8 cellular contexts compared by ENCODE assay signal in genomic region chr2:70190413-70191243, GRCh38. TPM values are rescaled to one million over a fixed set of nuclear protein-coding genes. Genes with fewer than 3 reads are reported as not detected.
A peak's percentile ranks its signal among the peaks of the same experiment; 100 is the strongest.
DNase-seq lines count a peak whose midpoint lies in the region; ATAC-seq, FAIRE-seq and TF ChIP-seq lines count a peak whose summit lies in the region.

TSS of gene C2orf42 (minus strand) at chr2:70191019. CDS start at chr2:70181985, 9,034 bp downstream.

- H3K4me3 ChIP-seq in body of pancreas (peak within 1 kb of the TSS; percentile 40 to 65), sigmoid colon (peak within 1 kb of the TSS; percentile 77 to 91 (median 81))

- H3K9me3 ChIP-seq in body of pancreas (no peaks in the 10 kb centered on the region), sigmoid colon (no peaks in the 10 kb centered on the region)

- peak in 1 of 4 donors; percentile 18 for TF ChIP-seq EP300 in sigmoid colon (IDR thresholded peaks at IDR 0.05)

- TF ChIP-seq POLR2A in body of pancreas (IDR thresholded peaks at IDR 0.05) = peak; percentile 92 to 99 (median 99)
- peak; percentile 98 to 99 for TF ChIP-seq POLR2A in sigmoid colon (IDR thresholded peaks at IDR 0.05)

- ATAC-seq in GM18520 (IDR thresholded peaks at IDR 0.05; ENCODE audit: unreplicated experiment) = peak; percentile 85
- peak; percentile 81 for ATAC-seq in HG03064 (IDR thresholded peaks at IDR 0.05; ENCODE audit: low read depth, unreplicated experiment)
- peak; percentile 96 for ATAC-seq in body of pancreas

- DNase-seq in A172 (ENCODE audit: low spot score) = peak; percentile 96
- DNase-seq in NCI-H2107 treated with DMSO at 0.1 percent for 48 hours (lab: John Stamatoyannopoulos, UW; ENCODE audit: unreplicated experiment) = peak; percentile 94
- peak; percentile 95 to 97 (median 96) for DNase-seq in body of pancreas
- DNase-seq in iPS DF 19.7 (ENCODE audit: low read depth, low spot score) = peak; percentile 95
- peak; percentile 98 for DNase-seq in sigmoid colon

- TF ChIP-seq CTCF in body of pancreas (IDR thresholded peaks at IDR 0.05) (peak in 2 of 7 experiments; percentile 16 to 21), sigmoid colon (IDR thresholded peaks at IDR 0.05) (no peak)

- intact Hi-C loops in body of pancreas (cut with DNase I) (no loop called here), sigmoid colon (cut with DNase I) (loop anchor here (1.0 to 5.0 kb wide), 5 partner anchors 48 to 275 kb away; partner anchors contain the start of genes MXD1, PCBP1, SNRPG and TIA1)

- peak within 1 kb of the TSS; percentile 84 to 99 (median 96) for H3K27ac ChIP-seq in body of pancreas
- H3K27ac ChIP-seq in sigmoid colon = peak within 1 kb of the TSS; percentile 95 to 98 (median 96)

- H3K27me3 ChIP-seq in body of pancreas (no peaks in the 10 kb centered on the region), sigmoid colon (no peaks in the 10 kb centered on the region)

- H3K36me3 ChIP-seq in body of pancreas (replicated peaks in 1 of 2; ENCODE audit: insufficient read depth in 1 of 2, low read depth in 2 of 2) (no peaks in the 10 kb centered on the region), sigmoid colon (no peaks in the 10 kb centered on the region)

- FAIRE-seq in TTC549 (lab: Jason Lieb, UNC) = peak; percentile 90

- H3K4me1 ChIP-seq in body of pancreas (peaks cover 7% of the 10 kb centered on the region), sigmoid colon (peaks cover 0 to 11% (median 5%) of the 10 kb centered on the region in 4 donors)

- WGBS in body of pancreas, 2 donors = 0% methylated on average over 22 to 59 of the region's 61 CpGs
- WGBS in sigmoid colon, 2 donors = 0% methylated on average over 61 of the region's 61 CpGs

RNA-seq across cellular contexts. Expression of gene C2orf42, which starts in this region (rescaled TPM):
- 13.2 and 15.8 TPM in 2 replicates for total RNA-seq in A172 (2014; rRNA removed; shearing (Covaris generic))
- total RNA-seq in body of pancreas (1 to 10 TPM; 6.3 to 7.0 TPM), sigmoid colon (10 to 100 TPM in 3 of 4 donors, 1 to 10 TPM in 1; 8.8 to 24.3 (median 21.8) TPM)
- 1 to 10 TPM; 5.1 to 8.5 (median 5.4) TPM for polyA plus RNA-seq in sigmoid colon

Comparison
In these comparisons a context has a peak if more than half of its experiments do, and no peak if none do; other contexts are left out.
1. Peak in every context shown above with its lines: DNase-seq, ATAC-seq, H3K4me3 ChIP-seq and H3K27ac ChIP-seq.